In genomic region chr2:179842498-179843153, GRCh38 we compare ENCODE assay signal across 1 cellular context.
TF ChIP-seq lines count a peak whose summit lies in the region.

No MANE protein-coding gene starts in this region.

TF ChIP-seq in K562, 482 proteins besides CTCF, POLR2A, EP300 and RAD21 (continued from another document):
- TF ChIP-seq AFF1 (IDR thresholded peaks at IDR 0.05; ENCODE audit: low read depth in 1 of 2, partially characterized antibody in 2 of 2) (no peak), MAZ (CRISPR knock-in tag; conservative IDR thresholded peaks at IDR 0.05 in 1 of 2, IDR thresholded peaks at IDR 0.05 in 1 of 2) (peak in 1 of 2 experiments; percentile 64; a peak in 1 of 4 replicates), BRF1 (IDR thresholded peaks at IDR 0.05; ENCODE audit: borderline replicate concordance, extremely low read depth, insufficient read length) (no peak), SMC3 (conservative IDR thresholded peaks at IDR 0.05; ENCODE audit: insufficient read depth, low read depth, low read length) (peak; percentile 67; the same call in 1 of the 2 replicates), POLR2AphosphoS5 (IDR thresholded peaks at IDR 0.05; ENCODE audit: control insufficient read depth, insufficient read depth, low read depth, low read length) (no peak)
